In the genomic region with DNA sequence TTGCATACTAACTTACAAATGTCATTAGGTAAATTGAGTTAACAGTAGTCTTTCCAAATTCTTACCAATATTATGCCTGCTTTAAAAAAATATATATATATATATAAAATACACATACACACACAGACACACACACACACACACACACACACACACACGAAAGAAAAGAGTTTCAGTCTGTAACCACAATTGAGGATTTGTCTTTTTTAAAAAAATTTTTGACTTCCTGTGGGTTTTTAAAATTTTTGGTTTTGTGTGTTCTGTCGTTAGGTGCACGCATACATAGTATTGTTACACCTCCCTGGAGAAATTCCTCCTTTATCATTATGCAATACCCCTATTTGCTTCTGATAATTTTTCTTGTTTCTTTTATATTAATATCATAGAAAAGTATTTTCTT, we compare ENCODE assay signal across 6 cellular contexts.
DNase-seq lines count a peak whose midpoint lies in the region; ATAC-seq, FAIRE-seq and TF ChIP-seq lines count a peak whose summit lies in the region.
"Not testable (repeated sequence)": the region's sequence is repeated elsewhere in the genome, so short reads cannot be mapped to it uniquely, and the experiment has no call there.

No MANE protein-coding gene starts in this region.

- peak; percentile 46 for ATAC-seq in T-helper 17 cell
- not testable (repeated sequence) for ATAC-seq in activated CD8-positive, alpha-beta T cell treated with anti-CD3 and anti-CD28 coated beads for 36 hours

- not testable (repeated sequence) for H3K27me3 Mint-ChIP-seq in CD4-positive, alpha-beta memory T cell; T-helper 17 cell; activated CD8-positive, alpha-beta T cell treated with anti-CD3 and anti-CD28 coated beads for 36 hours
- peaks cover 19% of the 10 kb centered on the region for H3K27me3 Mint-ChIP-seq in activated naive CD4-positive, alpha-beta T cell treated with anti-CD3 and anti-CD28 coated beads, Interleukin-2, amount 10 ng/mL, durations not matched to agents 7 days and 5 days

- not testable (repeated sequence) for H3K4me1 Mint-ChIP-seq in CD4-positive, alpha-beta memory T cell; T-helper 17 cell; activated CD8-positive, alpha-beta T cell treated with anti-CD3 and anti-CD28 coated beads for 36 hours (ENCODE audit: low read depth); activated naive CD4-positive, alpha-beta T cell treated with anti-CD3 and anti-CD28 coated beads, Interleukin-2, amount 10 ng/mL, durations not matched to agents 7 days and 5 days

- not testable (repeated sequence) for H3K27ac ChIP-seq in CD4-positive, alpha-beta memory T cell (ENCODE audit: low read depth, low read length)

- CTCF ChIA-PET in CD4-positive, alpha-beta memory T cell (lab: Charles Lee; ENCODE audit: partially characterized antibody); activated CD8-positive, alpha-beta T cell treated with anti-CD3 and anti-CD28 coated beads for 36 hours (lab: Charles Lee); activated naive CD4-positive, alpha-beta T cell treated with anti-CD3 and anti-CD28 coated beads, Interleukin-2, amount 10 ng/mL, durations not matched to agents 7 days and 5 days (lab: Charles Lee): not testable (repeated sequence)

- not testable (repeated sequence) for TF ChIP-seq CTCF in activated CD8-positive, alpha-beta T cell treated with anti-CD3 and anti-CD28 coated beads for 36 hours (IDR thresholded peaks at IDR 0.05)

- POLR2A ChIA-PET in CD4-positive, alpha-beta memory T cell (lab: Charles Lee; ENCODE audit: partially characterized antibody); activated CD8-positive, alpha-beta T cell treated with anti-CD3 and anti-CD28 coated beads for 36 hours (lab: Charles Lee): not testable (repeated sequence)

- FAIRE-seq in islet of Langerhans (lab: Jason Lieb, UNC): peak; percentile 56

- not testable (repeated sequence) for H3K4me3 ChIP-seq in CD4-positive, alpha-beta memory T cell (ENCODE audit: low read length in 2 of 2); Jurkat, Clone E6-1 (ENCODE audit: low read length)

- H3K36me3 ChIP-seq in CD4-positive, alpha-beta memory T cell (ENCODE audit: insufficient read depth, low read length): not testable (repeated sequence)

- H3K36me3 Mint-ChIP-seq in CD4-positive, alpha-beta memory T cell: peaks cover 0 to 13% of the 10 kb centered on the region in 2 donors
- H3K36me3 Mint-ChIP-seq in T-helper 17 cell (ENCODE audit: low read depth); activated CD8-positive, alpha-beta T cell treated with anti-CD3 and anti-CD28 coated beads for 36 hours (ENCODE audit: low read depth); activated naive CD4-positive, alpha-beta T cell treated with anti-CD3 and anti-CD28 coated beads, Interleukin-2, amount 10 ng/mL, durations not matched to agents 7 days and 5 days: not testable (repeated sequence)

- intact Hi-C loops in CD4-positive, alpha-beta memory T cell (cut with micrococcal nuclease); activated CD8-positive, alpha-beta T cell treated with anti-CD3 and anti-CD28 coated beads for 36 hours (cut with micrococcal nuclease): not testable (repeated sequence)

- DNase-seq in CD4-positive, alpha-beta memory T cell: peak in 4 of 5 donors; percentile 20 to 46 (median 42)
- DNase-seq in Jurkat, Clone E6-1 (ENCODE audit: low read depth, low spot score): peak; percentile 45
- not testable (repeated sequence) for DNase-seq in T-helper 17 cell
- peak; percentile 32 for DNase-seq in activated CD8-positive, alpha-beta T cell treated with anti-CD3 and anti-CD28 coated beads for 36 hours
- DNase-seq in activated naive CD4-positive, alpha-beta T cell treated with anti-CD3 and anti-CD28 coated beads, Interleukin-2, amount 10 ng/mL, durations not matched to agents 7 days and 5 days: peak; percentile 49

- H3K9me3 Mint-ChIP-seq in CD4-positive, alpha-beta memory T cell; activated CD8-positive, alpha-beta T cell treated with anti-CD3 and anti-CD28 coated beads for 36 hours; activated naive CD4-positive, alpha-beta T cell treated with anti-CD3 and anti-CD28 coated beads, Interleukin-2, amount 10 ng/mL, durations not matched to agents 7 days and 5 days: not testable (repeated sequence)

- not testable (repeated sequence) for H3K4me1 ChIP-seq in CD4-positive, alpha-beta memory T cell (ENCODE audit: insufficient read depth, low read length)

- H3K9me3 ChIP-seq in CD4-positive, alpha-beta memory T cell (ENCODE audit: control insufficient read depth in 1 of 2, low read length in 2 of 2); T-helper 17 cell (ENCODE audit: control insufficient read depth, low read length, poor library complexity, severe bottlenecking): not testable (repeated sequence)

- H3K27me3 ChIP-seq in CD4-positive, alpha-beta memory T cell (ENCODE audit: insufficient read depth, low read length): not testable (repeated sequence)

- not testable (repeated sequence) for H3K4me3 Mint-ChIP-seq in CD4-positive, alpha-beta memory T cell; T-helper 17 cell; activated CD8-positive, alpha-beta T cell treated with anti-CD3 and anti-CD28 coated beads for 36 hours; activated naive CD4-positive, alpha-beta T cell treated with anti-CD3 and anti-CD28 coated beads, Interleukin-2, amount 10 ng/mL, durations not matched to agents 7 days and 5 days

- H3K27ac Mint-ChIP-seq in CD4-positive, alpha-beta memory T cell; T-helper 17 cell; activated CD8-positive, alpha-beta T cell treated with anti-CD3 and anti-CD28 coated beads for 36 hours; activated naive CD4-positive, alpha-beta T cell treated with anti-CD3 and anti-CD28 coated beads, Interleukin-2, amount 10 ng/mL, durations not matched to agents 7 days and 5 days: not testable (repeated sequence)
